In genomic region chr10:52740913-52741675, GRCh38 we compare ENCODE assay signal across 1 cellular context.
TF ChIP-seq lines count a peak whose summit lies in the region.

No MANE protein-coding gene starts in this region.

TF ChIP-seq in WTC11, 78 proteins besides CTCF, POLR2A, EP300 and RAD21 (continued from another document):
- no peak for TF ChIP-seq ESRRA (CRISPR knock-in tag; IDR thresholded peaks at IDR 0.05; ENCODE audit: borderline replicate concordance)
- TF ChIP-seq, protein P1, sequence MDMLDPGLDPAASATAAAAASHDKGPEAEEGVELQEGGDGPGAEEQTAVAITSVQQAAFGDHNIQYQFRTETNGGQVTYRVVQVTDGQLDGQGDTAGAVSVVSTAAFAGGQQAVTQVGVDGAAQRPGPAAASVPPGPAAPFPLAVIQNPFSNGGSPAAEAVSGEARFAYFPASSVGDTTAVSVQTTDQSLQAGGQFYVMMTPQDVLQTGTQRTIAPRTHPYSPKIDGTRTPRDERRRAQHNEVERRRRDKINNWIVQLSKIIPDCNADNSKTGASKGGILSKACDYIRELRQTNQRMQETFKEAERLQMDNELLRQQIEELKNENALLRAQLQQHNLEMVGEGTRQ (CRISPR knock-in tag; IDR thresholded peaks at IDR 0.05) = no peak
- TF ChIP-seq PRRX2 (CRISPR knock-in tag; IDR thresholded peaks at IDR 0.05) = no peak
- TF ChIP-seq E2F4 (CRISPR knock-in tag; IDR thresholded peaks at IDR 0.05; ENCODE audit: borderline replicate concordance, low read depth) = no peak
